8 cellular contexts compared by ENCODE assay signal in the genomic region with DNA sequence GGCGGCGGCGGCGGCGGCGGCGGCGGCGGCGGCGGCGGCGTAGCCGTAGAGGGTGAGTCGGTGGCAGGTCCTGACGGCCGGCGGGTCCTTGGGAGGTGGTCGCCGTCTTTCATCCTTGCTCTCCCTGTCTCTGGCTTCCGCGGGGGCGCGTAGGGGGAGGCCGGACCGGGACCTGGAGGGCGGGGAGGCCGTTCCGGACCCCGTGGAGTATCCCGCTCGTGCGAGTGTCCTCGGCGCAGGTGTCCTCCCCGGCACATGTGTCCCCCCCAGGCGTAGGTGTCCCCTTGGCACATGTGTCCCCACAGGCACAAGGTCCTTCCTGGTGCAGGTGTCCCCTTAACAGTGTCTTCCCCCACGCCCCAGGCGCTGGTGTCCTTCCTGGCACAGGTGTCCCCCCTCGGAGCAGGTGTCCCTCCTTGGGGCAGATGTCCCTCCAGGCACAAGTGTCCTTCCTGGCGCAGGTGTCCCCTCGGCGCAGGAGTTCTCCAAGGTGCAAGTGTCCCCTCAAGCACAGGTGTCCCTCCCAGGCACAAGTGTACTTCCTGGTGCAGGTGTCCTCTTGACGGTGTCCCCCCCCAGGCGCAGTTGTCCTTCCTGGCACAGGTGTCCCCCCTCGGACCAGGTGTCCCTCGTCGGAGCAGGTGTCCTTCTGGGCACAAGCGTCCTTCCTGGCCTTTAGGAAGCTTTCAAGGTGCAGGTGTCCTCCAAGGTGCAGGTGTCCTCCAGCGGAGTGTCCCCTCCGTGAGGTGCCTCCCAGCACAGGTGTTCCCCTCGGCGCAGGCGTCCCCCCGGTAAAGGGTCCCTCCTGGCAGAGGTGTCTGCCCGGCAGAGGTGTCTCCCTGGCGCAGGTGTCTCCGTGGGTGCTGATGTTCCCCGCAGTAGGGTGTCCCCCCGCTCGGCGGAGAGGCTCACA. TPM values are rescaled to one million over a fixed set of nuclear protein-coding genes. Genes with fewer than 3 reads are reported as not detected.
DNase-seq lines count a peak whose midpoint lies in the region; ATAC-seq and TF ChIP-seq lines count a peak whose summit lies in the region.

No MANE protein-coding gene starts in this region.

- H3K9me3 ChIP-seq in esophagus muscularis mucosa (no peaks in the 10 kb centered on the region), neural progenitor cell (ENCODE audit: low read depth) (no peaks in the 10 kb centered on the region)

- H3K27me3 ChIP-seq in esophagus muscularis mucosa (peaks cover 0 to 4% (median 0%) of the 10 kb centered on the region in 4 donors), neural progenitor cell (no peaks in the 10 kb centered on the region)

- H3K4me2 ChIP-seq in neural progenitor cell, result peak overlapping the region; percentile 100

- H3K9me3 Mint-ChIP-seq in activated CD4-positive, alpha-beta memory T cell treated with anti-CD3 and anti-CD28 coated beads for 36 hours, result no peaks in the 10 kb centered on the region
- H3K9me3 Mint-ChIP-seq in neural progenitor cell, result no peaks in the 10 kb centered on the region

- H3K4me3 Mint-ChIP-seq in activated CD4-positive, alpha-beta memory T cell treated with anti-CD3 and anti-CD28 coated beads for 36 hours, result peak overlapping the region; percentile 95
- H3K4me3 Mint-ChIP-seq in neural progenitor cell, result peak overlapping the region; percentile 99

- H3K36me3 ChIP-seq in esophagus muscularis mucosa (peaks cover 13 to 30% (median 23%) of the 10 kb centered on the region in 4 donors), neural progenitor cell (no peaks in the 10 kb centered on the region)

- H3K4me1 Mint-ChIP-seq in activated CD4-positive, alpha-beta memory T cell treated with anti-CD3 and anti-CD28 coated beads for 36 hours (ENCODE audit: low read depth), result peaks cover 30% of the 10 kb centered on the region
- H3K4me1 Mint-ChIP-seq in neural progenitor cell, result peaks cover 21% of the 10 kb centered on the region

- no peaks in the 10 kb centered on the region for H4K20me1 ChIP-seq in neural progenitor cell (ENCODE audit: low read depth)

- TF ChIP-seq POLR2A in esophagus muscularis mucosa (IDR thresholded peaks at IDR 0.05; ENCODE audit: low read depth), result no peak

- DNase-seq in HuH-7.5 (ENCODE audit: low spot score) (peak; percentile 55), esophagus muscularis mucosa (ENCODE audit: extremely low spot score) (no peak), neural progenitor cell (ENCODE audit: low spot score) (no peak), EL (no peak)
- DNase-seq in activated CD4-positive, alpha-beta memory T cell treated with anti-CD3 and anti-CD28 coated beads for 36 hours, result peak; percentile 45

- no peak for TF ChIP-seq CTCF in C4-2B (conservative IDR thresholded peaks at IDR 0.05)
- no peak for TF ChIP-seq CTCF in esophagus muscularis mucosa (IDR thresholded peaks at IDR 0.05)
- TF ChIP-seq CTCF in neural progenitor cell (IDR thresholded peaks at IDR 0.05), result no peak

- H3K4me1 ChIP-seq in esophagus muscularis mucosa (peaks cover 19 to 45% (median 22%) of the 10 kb centered on the region in 4 donors), neural progenitor cell (peaks cover 12% of the 10 kb centered on the region)

- H2AFZ ChIP-seq in neural progenitor cell (replicated peaks), result peak overlapping the region; percentile 93

- H3K9ac ChIP-seq in neural progenitor cell, result peak overlapping the region; percentile 75

- peak overlapping the region; percentile 76 for H3K27ac ChIP-seq in C4-2B
- peak overlapping the region; percentile 80 to 87 (median 84) for H3K27ac ChIP-seq in esophagus muscularis mucosa (replicated peaks in 1 of 4)
- H3K27ac ChIP-seq in neural progenitor cell, result no peak overlapping the region

- H3K79me2 ChIP-seq in neural progenitor cell (ENCODE audit: low read depth), result peaks cover 20% of the 10 kb centered on the region

- H3F3A ChIP-seq in neural progenitor cell (ENCODE audit: low read depth), result no peaks in the 10 kb centered on the region

- peaks cover 15% of the 10 kb centered on the region for H3K36me3 Mint-ChIP-seq in activated CD4-positive, alpha-beta memory T cell treated with anti-CD3 and anti-CD28 coated beads for 36 hours
- peaks cover 13% of the 10 kb centered on the region for H3K36me3 Mint-ChIP-seq in neural progenitor cell

- CTCF ChIA-PET in activated CD4-positive, alpha-beta memory T cell treated with anti-CD3 and anti-CD28 coated beads for 36 hours (lab: Charles Lee), result interaction anchor here (1.0 to 3.7 kb wide), 2 partner anchors 123 to 126 kb away, joined by 4 to 14 read pairs; a partner anchor contains a TSS

- peak overlapping the region; percentile 80 to 99 (median 91) for H3K4me3 ChIP-seq in esophagus muscularis mucosa
- H3K4me3 ChIP-seq in neural progenitor cell, result peak overlapping the region; percentile 92

- H3K27me3 Mint-ChIP-seq in activated CD4-positive, alpha-beta memory T cell treated with anti-CD3 and anti-CD28 coated beads for 36 hours, result no peaks in the 10 kb centered on the region
- peaks cover 4% of the 10 kb centered on the region for H3K27me3 Mint-ChIP-seq in neural progenitor cell (ENCODE audit: insufficient read depth, low read depth)

- POLR2A ChIA-PET in activated CD4-positive, alpha-beta memory T cell treated with anti-CD3 and anti-CD28 coated beads for 36 hours (lab: Charles Lee), result no interaction called here

- H3K27ac Mint-ChIP-seq in activated CD4-positive, alpha-beta memory T cell treated with anti-CD3 and anti-CD28 coated beads for 36 hours, result peak overlapping the region; percentile 89
- H3K27ac Mint-ChIP-seq in neural progenitor cell, result no peak overlapping the region

- 45% methylated on average over 23 of the region's 62 CpGs for WGBS in esophagus muscularis mucosa

- TF ChIP-seq EP300 in esophagus muscularis mucosa (IDR thresholded peaks at IDR 0.05), result no peak

- intact Hi-C loops in activated CD4-positive, alpha-beta memory T cell treated with anti-CD3 and anti-CD28 coated beads for 36 hours (cut with micrococcal nuclease), result loop anchor here (2.0 to 5.0 kb wide), 2 partner anchors 29 to 171 kb away; a partner anchor contains a TSS
- intact Hi-C loops in esophagus muscularis mucosa (cut with DNase I), result loop anchor here (10.0 kb wide), 1 partner anchor 461 kb away; no protein-coding TSS in a partner anchor

- ATAC-seq in GM19455 (IDR thresholded peaks at IDR 0.05; ENCODE audit: unreplicated experiment) (peak; percentile 17), GM18519 (IDR thresholded peaks at IDR 0.05; ENCODE audit: low FRiP score, unreplicated experiment) (no peak)

RNA-seq across cellular contexts. Expression of a gene that starts 0.5 kb away (rescaled TPM):
- total RNA-seq in activated CD4-positive, alpha-beta memory T cell treated with anti-CD3 and anti-CD28 coated beads for 36 hours, result 10 to 100 TPM; 49.9 to 54.5 TPM
- 10 to 100 TPM; 48.6 to 82.1 (median 59.3) TPM for total RNA-seq in esophagus muscularis mucosa
- total RNA-seq in neural progenitor cell (ENCODE audit: low replicate concordance), result 19.2 and 37.6 TPM in 2 replicates

Comparison
In these comparisons a context has a peak if more than half of its experiments do, and no peak if none do; other contexts are left out.
1. DNase-seq: peak in HuH-7.5 (single experiment) and activated CD4-positive, alpha-beta memory T cell treated with anti-CD3 and anti-CD28 coated beads for 36 hours (single experiment); none in esophagus muscularis mucosa (single experiment), neural progenitor cell (single experiment) and EL (single experiment).